In genomic region chr20:15742076-15742475, GRCh38 we compare ENCODE assay signal across 15 cellular contexts.
A peak's percentile ranks its signal among the peaks of the same experiment; 100 is the strongest.
DNase-seq lines count a peak whose midpoint lies in the region; ATAC-seq and TF ChIP-seq lines count a peak whose summit lies in the region.
"Had no signal": no experiment of that assay in that cellular context is flagged by ENCODE, and none has a peak within 500 bp of the region (broad histone marks: within the 10 kb centered on the region; RNA-seq: fewer than 3 reads in every experiment).

No MANE protein-coding gene starts in this region.

- H3K9me3 Mint-ChIP-seq in osteocyte (ENCODE audit: unreplicated experiment) = peaks cover 4% of the 10 kb centered on the region

- no peaks in the 10 kb centered on the region for H3K9me3 ChIP-seq in PC-3 (ENCODE audit: low read length)
- H3K9me3 ChIP-seq: Caco-2 had no signal

- DNase-seq in PC-3 (no peak), epithelial cell of esophagus (ENCODE audit: low read depth) (peak; percentile 11), kidney glomerular epithelial cell (lab: John Stamatoyannopoulos, UW) (peak; percentile 5), AML-193 (lab: John Stamatoyannopoulos, UW) (no peak), osteocyte (ENCODE audit: extremely low spot score, unreplicated experiment) (no peak), amniotic stem cell (lab: John Stamatoyannopoulos, UW) (no peak)
- DNase-seq: ACHN; Caco-2; CD4-positive, alpha-beta T cell; GDM1; HCEC 1CT had no signal

- peaks cover 25% of the 10 kb centered on the region for H3K4me1 ChIP-seq in PC-3 (ENCODE audit: insufficient read depth, low read length)
- H3K4me1 ChIP-seq: Caco-2 had no signal

- H3F3A ChIP-seq in PC-3 (ENCODE audit: low read length, unreplicated experiment) = no peaks in the 10 kb centered on the region

- H4K20me1 ChIP-seq in PC-3 (ENCODE audit: low read length) = no peaks in the 10 kb centered on the region

- no peaks in the 10 kb centered on the region for H3K36me3 ChIP-seq in PC-3 (ENCODE audit: low read depth, low read length)

- H3K27me3 ChIP-seq in PC-3 (ENCODE audit: low read length) = no peaks in the 10 kb centered on the region

- no peak overlapping the region for H3K27ac Mint-ChIP-seq in osteocyte (ENCODE audit: unreplicated experiment)
- H3K27ac Mint-ChIP-seq: CD4-positive, alpha-beta T cell; GM23338 had no signal

- H3K4me3 Mint-ChIP-seq in osteocyte (ENCODE audit: unreplicated experiment) = no peak overlapping the region
- H3K4me3 Mint-ChIP-seq: CD4-positive, alpha-beta T cell; GM23338 had no signal

- H3K4me3 ChIP-seq in PC-3 (ENCODE audit: low read length) (no peak overlapping the region), epithelial cell of esophagus (ENCODE audit: low read length) (no peak overlapping the region)
- H3K4me3 ChIP-seq: GM23338 had no signal

- intact Hi-C loops in PC-3 (cut with micrococcal nuclease) = no loop called here

- H3K36me3 Mint-ChIP-seq in osteocyte (ENCODE audit: unreplicated experiment) = no peaks in the 10 kb centered on the region

- BruUV-seq in PC-3 (replicated peaks; lab: Mats Ljungman, UMichigan) = no TSS peak

- H3K27me3 Mint-ChIP-seq in osteocyte (ENCODE audit: unreplicated experiment) = no peaks in the 10 kb centered on the region
- H3K27me3 Mint-ChIP-seq: CD4-positive, alpha-beta T cell had no signal

- no peaks in the 10 kb centered on the region for H3K79me2 ChIP-seq in PC-3 (ENCODE audit: low read length)

- H3K4me2 ChIP-seq in PC-3 (ENCODE audit: low read length) = peak overlapping the region; percentile 17
- H3K4me2 ChIP-seq: GM23338 had no signal

- H3K9ac ChIP-seq in PC-3 (ENCODE audit: low read length) = no peak overlapping the region

- no peaks in the 10 kb centered on the region for H3K9me2 ChIP-seq in PC-3 (replicated peaks; ENCODE audit: low read length)

- H3K4me1 Mint-ChIP-seq in osteocyte (ENCODE audit: unreplicated experiment) = no peaks in the 10 kb centered on the region

- peak; percentile 54 for ATAC-seq in PC-3
- ATAC-seq in HG02588 (IDR thresholded peaks at IDR 0.05; ENCODE audit: unreplicated experiment) = no peak
- ATAC-seq: GM23338 had no signal

- POLR2A ChIA-PET in PC-3 (lab: Charles Lee; ENCODE audit: unreplicated experiment) = interaction anchor here (0.7 kb wide), 1 partner anchor 361 kb away, joined by 3 read pairs; no protein-coding TSS in a partner anchor

- no peak overlapping the region for H2AFZ ChIP-seq in PC-3 (ENCODE audit: low read length)
- H2AFZ ChIP-seq: GM23338 had no signal

- H3K27ac ChIP-seq in PC-3 (ENCODE audit: low read length) = peak overlapping the region; percentile 19
- H3K27ac ChIP-seq: C4-2B, HL-60 had no signal

- CTCF ChIA-PET in PC-3 (lab: Charles Lee) = no interaction called here

- TF ChIP-seq CTCF in PC-3 (conservative IDR thresholded peaks at IDR 0.05; ENCODE audit: low read depth, low read length) (no peak), epithelial cell of esophagus (IDR thresholded peaks at IDR 0.05; ENCODE audit: insufficient read depth, low read depth, low read length, missing control alignments) (no peak), osteocyte (IDR thresholded peaks at IDR 0.05) (no peak)

Comparison
In these comparisons a context has a peak if more than half of its experiments do, and no peak if none do; other contexts are left out.
1. DNase-seq: peak in epithelial cell of esophagus (single experiment) and kidney glomerular epithelial cell (single experiment); none in PC-3 (single experiment), AML-193 (0 of 2), osteocyte (single experiment) and amniotic stem cell (single experiment).